ENCODE assay signal across 24 cellular contexts in genomic region chr1:46456411-46456963, GRCh38. TPM values are rescaled to one million over a fixed set of nuclear protein-coding genes. Genes with fewer than 3 reads are reported as not detected.
"Had no signal": no experiment of that assay in that cellular context is flagged by ENCODE, and none has a peak within 500 bp of the region (broad histone marks: within the 10 kb centered on the region; RNA-seq: fewer than 3 reads in every experiment).

No MANE protein-coding gene starts in this region.

- H3K4me3 ChIP-seq: breast epithelium, heart right ventricle, psoas muscle, right lobe of liver, transverse colon had no signal

- H3K27ac Mint-ChIP-seq: activated CD4-positive, alpha-beta memory T cell treated with anti-CD3 and anti-CD28 coated beads, Interleukin-2, amount 10 ng/mL, durations not matched to agents 7 days and 5 days; activated CD4-positive, alpha-beta T cell treated with anti-CD3 and anti-CD28 coated beads for 36 hours; activated naive CD8-positive, alpha-beta T cell treated with anti-CD3 and anti-CD28 coated beads for 36 hours; activated T-cell treated with anti-CD3 and anti-CD28 coated beads, Interleukin-2, amount 50 U/mL, for 72 hours; endodermal cell; memory B cell; nephron; stimulated activated naive B cell treated with anti-CD40 and anti-IgM and Interleukin-4, amounts not matched to agents 10 μg/mL and 1 μg/mL and 100 μg/mL, for 72 hours had no signal

- H3K36me3 Mint-ChIP-seq: activated naive CD8-positive, alpha-beta T cell treated with anti-CD3 and anti-CD28 coated beads for 36 hours; memory B cell; stimulated activated naive B cell treated with anti-CD40 and anti-IgM and Interleukin-4, amounts not matched to agents 10 μg/mL and 1 μg/mL and 100 μg/mL, for 72 hours had no signal

- ATAC-seq: activated CD4-positive, alpha-beta T cell treated with anti-CD3 and anti-CD28 coated beads for 36 hours; activated T-cell treated with anti-CD3 and anti-CD28 coated beads, Interleukin-2, amount 50 U/mL, for 72 hours; heart right ventricle; left lobe of liver; psoas muscle; right lobe of liver; stimulated activated naive B cell treated with anti-CD40 and anti-IgM and Interleukin-4, amounts not matched to agents 10 μg/mL and 1 μg/mL and 100 μg/mL, for 72 hours had no signal

- H3K36me3 ChIP-seq: breast epithelium, heart right ventricle, right lobe of liver, transverse colon had no signal

- H3K4me3 Mint-ChIP-seq: activated CD4-positive, alpha-beta memory T cell treated with anti-CD3 and anti-CD28 coated beads, Interleukin-2, amount 10 ng/mL, durations not matched to agents 7 days and 5 days; activated CD4-positive, alpha-beta T cell treated with anti-CD3 and anti-CD28 coated beads for 36 hours; activated naive CD8-positive, alpha-beta T cell treated with anti-CD3 and anti-CD28 coated beads for 36 hours; activated T-cell treated with anti-CD3 and anti-CD28 coated beads, Interleukin-2, amount 50 U/mL, for 72 hours; endodermal cell; memory B cell; stimulated activated naive B cell treated with anti-CD40 and anti-IgM and Interleukin-4, amounts not matched to agents 10 μg/mL and 1 μg/mL and 100 μg/mL, for 72 hours had no signal

- H3K9me3 Mint-ChIP-seq: activated CD4-positive, alpha-beta memory T cell treated with anti-CD3 and anti-CD28 coated beads, Interleukin-2, amount 10 ng/mL, durations not matched to agents 7 days and 5 days; activated naive CD8-positive, alpha-beta T cell treated with anti-CD3 and anti-CD28 coated beads for 36 hours; activated T-cell treated with anti-CD3 and anti-CD28 coated beads, Interleukin-2, amount 50 U/mL, for 72 hours; endodermal cell; memory B cell; stimulated activated naive B cell treated with anti-CD40 and anti-IgM and Interleukin-4, amounts not matched to agents 10 μg/mL and 1 μg/mL and 100 μg/mL, for 72 hours had no signal

- H3K4me1 Mint-ChIP-seq: activated CD4-positive, alpha-beta memory T cell treated with anti-CD3 and anti-CD28 coated beads, Interleukin-2, amount 10 ng/mL, durations not matched to agents 7 days and 5 days; activated CD4-positive, alpha-beta T cell treated with anti-CD3 and anti-CD28 coated beads for 36 hours; activated naive CD8-positive, alpha-beta T cell treated with anti-CD3 and anti-CD28 coated beads for 36 hours; memory B cell; nephron; stimulated activated naive B cell treated with anti-CD40 and anti-IgM and Interleukin-4, amounts not matched to agents 10 μg/mL and 1 μg/mL and 100 μg/mL, for 72 hours had no signal

- H3K4me1 ChIP-seq: breast epithelium, heart right ventricle, psoas muscle, right lobe of liver, transverse colon had no signal

- H3K27ac ChIP-seq: breast epithelium, heart right ventricle, psoas muscle, right lobe of liver, transverse colon had no signal

- FAIRE-seq: frontal cortex, islet of Langerhans had no signal

- H3K27me3 ChIP-seq: right lobe of liver had no signal

- H3K9me3 ChIP-seq: breast epithelium, heart right ventricle, psoas muscle, right lobe of liver, transverse colon had no signal

- DNase-seq: activated CD4-positive, alpha-beta memory T cell treated with anti-CD3 and anti-CD28 coated beads, Interleukin-2, amount 10 ng/mL, durations not matched to agents 7 days and 5 days; activated CD4-positive, alpha-beta T cell treated with anti-CD3 and anti-CD28 coated beads for 36 hours; activated gamma-delta T cell treated with Interleukin-2 at 50 U/mL for 16 hours; activated naive CD8-positive, alpha-beta T cell treated with anti-CD3 and anti-CD28 coated beads for 36 hours; activated T-cell treated with anti-CD3 and anti-CD28 coated beads, Interleukin-2, amount 50 U/mL, for 72 hours; aorta; endodermal cell; erythroblast; heart right ventricle; psoas muscle; right lobe of liver; stimulated activated CD4-positive, alpha-beta T cell treated with anti-CD3 and anti-CD28 coated beads, Interleukin-2, amount 100 ng/mL, for 24 hours; stimulated activated naive B cell treated with anti-CD40 and anti-IgM and Interleukin-4, amounts not matched to agents 10 μg/mL and 1 μg/mL and 100 μg/mL, for 72 hours; transverse colon had no signal

RNA-seq across cellular contexts. Expression of gene DMBX1, which starts 33.1 kb away (rescaled TPM):
- total RNA-seq: activated naive CD8-positive, alpha-beta T cell treated with anti-CD3 and anti-CD28 coated beads for 36 hours; aorta; breast epithelium; chondrocyte; dermis microvascular lymphatic vessel endothelial cell; frontal cortex; heart right ventricle; left lobe of liver; omental fat pad; psoas muscle; right lobe of liver; subcutaneous adipose tissue; transverse colon had no signal
- polyA plus RNA-seq: heart right ventricle, psoas muscle had no signal
